1 cellular context compared by ENCODE assay signal in genomic region chr10:3020881-3021280, GRCh38.
TF ChIP-seq lines count a peak whose summit lies in the region.

No MANE protein-coding gene starts in this region.

TF ChIP-seq in GM23338, 12 proteins besides CTCF, POLR2A, EP300 and RAD21 (continued from another document):
- TF ChIP-seq ZNF462 (CRISPR knock-in tag; IDR thresholded peaks at IDR 0.05) (no peak), JUNB (IDR thresholded peaks at IDR 0.05; ENCODE audit: unreplicated experiment) (no peak)
